ENCODE assay signal across 1 cellular context in the genomic region with DNA sequence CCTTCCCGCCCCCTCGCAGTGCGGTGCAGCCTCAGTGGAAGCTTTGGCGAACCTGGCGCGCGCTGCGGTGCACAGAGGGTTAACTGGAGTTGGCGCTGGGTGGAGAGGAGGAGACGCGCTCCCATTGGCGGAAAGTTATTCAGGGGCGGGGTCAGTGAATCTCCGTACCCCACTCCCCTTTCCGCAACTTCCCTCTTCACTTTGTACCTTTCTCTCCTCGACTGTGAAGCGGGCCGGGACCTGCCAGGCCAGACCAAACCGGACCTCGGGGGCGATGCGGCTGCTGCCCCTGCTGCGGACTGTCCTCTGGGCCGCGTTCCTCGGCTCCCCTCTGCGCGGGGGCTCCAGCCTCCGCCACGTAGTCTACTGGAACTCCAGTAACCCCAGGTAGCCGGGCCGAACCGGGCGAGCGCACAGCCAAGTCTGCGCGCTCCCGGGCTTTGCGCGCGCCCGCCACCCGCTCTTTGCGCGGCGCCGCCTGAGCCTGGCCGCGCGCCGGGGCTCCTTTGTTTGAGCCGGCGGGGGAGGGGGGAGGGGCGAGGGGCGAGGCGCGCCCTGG.
TF ChIP-seq lines count a peak whose summit lies in the region.

A gene with protein sequence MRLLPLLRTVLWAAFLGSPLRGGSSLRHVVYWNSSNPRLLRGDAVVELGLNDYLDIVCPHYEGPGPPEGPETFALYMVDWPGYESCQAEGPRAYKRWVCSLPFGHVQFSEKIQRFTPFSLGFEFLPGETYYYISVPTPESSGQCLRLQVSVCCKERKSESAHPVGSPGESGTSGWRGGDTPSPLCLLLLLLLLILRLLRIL (plus strand): TSS at position 191 of the 559 bp plus-strand sequence. CDS start 84 bp downstream, at position 275.

TF ChIP-seq in K562, 482 proteins besides CTCF, POLR2A, EP300 and RAD21 (continued from another document and continues in another):
- TF ChIP-seq, protein P1, sequence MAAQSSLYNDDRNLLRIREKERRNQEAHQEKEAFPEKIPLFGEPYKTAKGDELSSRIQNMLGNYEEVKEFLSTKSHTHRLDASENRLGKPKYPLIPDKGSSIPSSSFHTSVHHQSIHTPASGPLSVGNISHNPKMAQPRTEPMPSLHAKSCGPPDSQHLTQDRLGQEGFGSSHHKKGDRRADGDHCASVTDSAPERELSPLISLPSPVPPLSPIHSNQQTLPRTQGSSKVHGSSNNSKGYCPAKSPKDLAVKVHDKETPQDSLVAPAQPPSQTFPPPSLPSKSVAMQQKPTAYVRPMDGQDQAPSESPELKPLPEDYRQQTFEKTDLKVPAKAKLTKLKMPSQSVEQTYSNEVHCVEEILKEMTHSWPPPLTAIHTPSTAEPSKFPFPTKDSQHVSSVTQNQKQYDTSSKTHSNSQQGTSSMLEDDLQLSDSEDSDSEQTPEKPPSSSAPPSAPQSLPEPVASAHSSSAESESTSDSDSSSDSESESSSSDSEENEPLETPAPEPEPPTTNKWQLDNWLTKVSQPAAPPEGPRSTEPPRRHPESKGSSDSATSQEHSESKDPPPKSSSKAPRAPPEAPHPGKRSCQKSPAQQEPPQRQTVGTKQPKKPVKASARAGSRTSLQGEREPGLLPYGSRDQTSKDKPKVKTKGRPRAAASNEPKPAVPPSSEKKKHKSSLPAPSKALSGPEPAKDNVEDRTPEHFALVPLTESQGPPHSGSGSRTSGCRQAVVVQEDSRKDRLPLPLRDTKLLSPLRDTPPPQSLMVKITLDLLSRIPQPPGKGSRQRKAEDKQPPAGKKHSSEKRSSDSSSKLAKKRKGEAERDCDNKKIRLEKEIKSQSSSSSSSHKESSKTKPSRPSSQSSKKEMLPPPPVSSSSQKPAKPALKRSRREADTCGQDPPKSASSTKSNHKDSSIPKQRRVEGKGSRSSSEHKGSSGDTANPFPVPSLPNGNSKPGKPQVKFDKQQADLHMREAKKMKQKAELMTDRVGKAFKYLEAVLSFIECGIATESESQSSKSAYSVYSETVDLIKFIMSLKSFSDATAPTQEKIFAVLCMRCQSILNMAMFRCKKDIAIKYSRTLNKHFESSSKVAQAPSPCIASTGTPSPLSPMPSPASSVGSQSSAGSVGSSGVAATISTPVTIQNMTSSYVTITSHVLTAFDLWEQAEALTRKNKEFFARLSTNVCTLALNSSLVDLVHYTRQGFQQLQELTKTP (IDR thresholded peaks at IDR 0.05; ENCODE audit: low read depth in 1 of 2, partially characterized antibody in 2 of 2): no peak
- TF ChIP-seq GABPA (tag; conservative IDR thresholded peaks at IDR 0.05; ENCODE audit: low read depth) (peak; percentile 38; the same call in 1 of the 2 replicates), CREB1 (IDR thresholded peaks at IDR 0.05) (0 out of 2 replicates have a peak, but pooled peaks have one; percentile 20), CREB1 (CRISPR knock-in tag; IDR thresholded peaks at IDR 0.05) (no peak; the same call in 1 of the 2 replicates), IRF2 (CRISPR knock-in tag; IDR thresholded peaks at IDR 0.05) (no peak), ZNF644 (tag; IDR thresholded peaks at IDR 0.05; ENCODE audit: low read depth) (peak; percentile 87; the same call in 1 of the 2 replicates), SRF (CRISPR knock-in tag; IDR thresholded peaks at IDR 0.05) (0 out of 4 replicates have a peak, but pooled peaks of 1 of the 2 experiments have one; percentile 15), BRCA1 (IDR thresholded peaks at IDR 0.05) (no peak), BRCA1 (CRISPR knock-in tag; IDR thresholded peaks at IDR 0.05) (no peak), RB1 (IDR thresholded peaks at IDR 0.05; ENCODE audit: low read depth) (peak; percentile 35; the same call in 1 of the 2 replicates), PHF21A (IDR thresholded peaks at IDR 0.05; ENCODE audit: borderline replicate concordance, low read depth) (no peak), TAF7 (tag; IDR thresholded peaks at IDR 0.05) (0 out of 2 replicates have a peak, but pooled peaks have one; percentile 48), KLF1 (tag; IDR thresholded peaks at IDR 0.05) (peak; percentile 49; the same call in 1 of the 2 replicates), CBFA2T2 (conservative IDR thresholded peaks at IDR 0.05) (no peak), ZNF584 (CRISPR knock-in tag; IDR thresholded peaks at IDR 0.05; ENCODE audit: low read depth) (peak; percentile 79), SUPT5H (IDR thresholded peaks at IDR 0.05) (peak; percentile 60), RBBP5 (IDR thresholded peaks at IDR 0.05; ENCODE audit: borderline replicate concordance, insufficient read depth, low read length, poor library complexity, severe bottlenecking) (peak; percentile 73), ATF7 (IDR thresholded peaks at IDR 0.05) (peak; percentile 63), POLR2G (IDR thresholded peaks at IDR 0.05; ENCODE audit: low read depth, low read length) (peak; percentile 84), GABPB1 (CRISPR knock-in tag; IDR thresholded peaks at IDR 0.05) (0 out of 2 replicates have a peak, but pooled peaks have one; percentile 5), FOXJ2 (tag; IDR thresholded peaks at IDR 0.05) (peak; percentile 71), POLR2B (IDR thresholded peaks at IDR 0.05; ENCODE audit: low read depth, partially characterized antibody) (peak; percentile 62), DMBX1 (CRISPR knock-in tag; IDR thresholded peaks at IDR 0.05; ENCODE audit: borderline replicate concordance) (peak; percentile 28; the same call in 1 of the 2 replicates), BCL6 (CRISPR knock-in tag; IDR thresholded peaks at IDR 0.05) (no peak), TBL1XR1 (IDR thresholded peaks at IDR 0.05; ENCODE audit: low read length in 2 of 2) (no peak), FOXM1 (IDR thresholded peaks at IDR 0.05; ENCODE audit: low read depth) (peak; percentile 58; the same call in 1 of the 2 replicates), FOXM1 (CRISPR knock-in tag; IDR thresholded peaks at IDR 0.05; ENCODE audit: low read depth) (no peak), SMAD1 (IDR thresholded peaks at IDR 0.05; ENCODE audit: low read depth, low read length, partially characterized antibody) (no peak), MAZ (CRISPR knock-in tag; conservative IDR thresholded peaks at IDR 0.05 in 1 of 2, IDR thresholded peaks at IDR 0.05 in 1 of 2) (peak in 1 of 2 experiments; percentile 70; a peak in 1 of 4 replicates), ZNF668 (CRISPR knock-in tag; IDR thresholded peaks at IDR 0.05) (no peak), XRCC4 (IDR thresholded peaks at IDR 0.05; ENCODE audit: extremely low read depth, insufficient read depth, insufficient read length) (no peak), RBFOX2 (IDR thresholded peaks at IDR 0.05; ENCODE audit: low read depth, low read length) (peak; percentile 84), NONO (IDR thresholded peaks at IDR 0.05; ENCODE audit: low read depth in 2 of 2, low read length in 1 of 2) (0 out of 4 replicates have a peak, but pooled peaks of 1 of the 2 experiments have one; percentile 47), NRF1 (conservative IDR thresholded peaks at IDR 0.05 in 1 of 2, IDR thresholded peaks at IDR 0.05 in 1 of 2) (peak; percentile 71 to 74), HMGN3 (IDR thresholded peaks at IDR 0.05; ENCODE audit: borderline replicate concordance, extremely low read depth, insufficient read length, low read depth, low read length) (peak; percentile 67), ZNF232 (CRISPR knock-in tag; IDR thresholded peaks at IDR 0.05) (no peak), MXI1 (IDR thresholded peaks at IDR 0.05; ENCODE audit: low read depth, low read length) (no peak), MEIS2 (IDR thresholded peaks at IDR 0.05; ENCODE audit: partially characterized antibody) (no peak), HDAC6 (IDR thresholded peaks at IDR 0.05; ENCODE audit: low read depth, low read length) (no peak), MTA3 (IDR thresholded peaks at IDR 0.05; ENCODE audit: borderline replicate concordance) (peak; percentile 69; the same call in 1 of the 2 replicates), U2AF2 (optimal IDR thresholded peaks at IDR 0.05; ENCODE audit: low read depth, low read length) (no peak), CTBP1 (IDR thresholded peaks at IDR 0.05; ENCODE audit: borderline replicate concordance) (peak; percentile 80), CCNT2 (IDR thresholded peaks at IDR 0.05; ENCODE audit: borderline replicate concordance, extremely low read depth, insufficient read length, low read depth, low read length) (peak; percentile 78), ZFX (CRISPR knock-in tag; IDR thresholded peaks at IDR 0.05) (peak; percentile 59), ZNF583 (CRISPR knock-in tag; IDR thresholded peaks at IDR 0.05) (no peak)
- TF ChIP-seq, protein P2, sequence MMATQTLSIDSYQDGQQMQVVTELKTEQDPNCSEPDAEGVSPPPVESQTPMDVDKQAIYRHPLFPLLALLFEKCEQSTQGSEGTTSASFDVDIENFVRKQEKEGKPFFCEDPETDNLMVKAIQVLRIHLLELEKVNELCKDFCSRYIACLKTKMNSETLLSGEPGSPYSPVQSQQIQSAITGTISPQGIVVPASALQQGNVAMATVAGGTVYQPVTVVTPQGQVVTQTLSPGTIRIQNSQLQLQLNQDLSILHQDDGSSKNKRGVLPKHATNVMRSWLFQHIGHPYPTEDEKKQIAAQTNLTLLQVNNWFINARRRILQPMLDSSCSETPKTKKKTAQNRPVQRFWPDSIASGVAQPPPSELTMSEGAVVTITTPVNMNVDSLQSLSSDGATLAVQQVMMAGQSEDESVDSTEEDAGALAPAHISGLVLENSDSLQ (IDR thresholded peaks at IDR 0.05): no peak
- TF ChIP-seq, protein P3, sequence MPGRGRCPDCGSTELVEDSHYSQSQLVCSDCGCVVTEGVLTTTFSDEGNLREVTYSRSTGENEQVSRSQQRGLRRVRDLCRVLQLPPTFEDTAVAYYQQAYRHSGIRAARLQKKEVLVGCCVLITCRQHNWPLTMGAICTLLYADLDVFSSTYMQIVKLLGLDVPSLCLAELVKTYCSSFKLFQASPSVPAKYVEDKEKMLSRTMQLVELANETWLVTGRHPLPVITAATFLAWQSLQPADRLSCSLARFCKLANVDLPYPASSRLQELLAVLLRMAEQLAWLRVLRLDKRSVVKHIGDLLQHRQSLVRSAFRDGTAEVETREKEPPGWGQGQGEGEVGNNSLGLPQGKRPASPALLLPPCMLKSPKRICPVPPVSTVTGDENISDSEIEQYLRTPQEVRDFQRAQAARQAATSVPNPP (IDR thresholded peaks at IDR 0.05; ENCODE audit: borderline replicate concordance, insufficient read depth, insufficient read length): no peak
- TF ChIP-seq, protein P4, sequence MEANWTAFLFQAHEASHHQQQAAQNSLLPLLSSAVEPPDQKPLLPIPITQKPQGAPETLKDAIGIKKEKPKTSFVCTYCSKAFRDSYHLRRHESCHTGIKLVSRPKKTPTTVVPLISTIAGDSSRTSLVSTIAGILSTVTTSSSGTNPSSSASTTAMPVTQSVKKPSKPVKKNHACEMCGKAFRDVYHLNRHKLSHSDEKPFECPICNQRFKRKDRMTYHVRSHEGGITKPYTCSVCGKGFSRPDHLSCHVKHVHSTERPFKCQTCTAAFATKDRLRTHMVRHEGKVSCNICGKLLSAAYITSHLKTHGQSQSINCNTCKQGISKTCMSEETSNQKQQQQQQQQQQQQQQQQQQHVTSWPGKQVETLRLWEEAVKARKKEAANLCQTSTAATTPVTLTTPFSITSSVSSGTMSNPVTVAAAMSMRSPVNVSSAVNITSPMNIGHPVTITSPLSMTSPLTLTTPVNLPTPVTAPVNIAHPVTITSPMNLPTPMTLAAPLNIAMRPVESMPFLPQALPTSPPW (CRISPR knock-in tag; IDR thresholded peaks at IDR 0.05): peak; percentile 90; the same call in 1 of the 2 replicates
- TF ChIP-seq, protein P5, sequence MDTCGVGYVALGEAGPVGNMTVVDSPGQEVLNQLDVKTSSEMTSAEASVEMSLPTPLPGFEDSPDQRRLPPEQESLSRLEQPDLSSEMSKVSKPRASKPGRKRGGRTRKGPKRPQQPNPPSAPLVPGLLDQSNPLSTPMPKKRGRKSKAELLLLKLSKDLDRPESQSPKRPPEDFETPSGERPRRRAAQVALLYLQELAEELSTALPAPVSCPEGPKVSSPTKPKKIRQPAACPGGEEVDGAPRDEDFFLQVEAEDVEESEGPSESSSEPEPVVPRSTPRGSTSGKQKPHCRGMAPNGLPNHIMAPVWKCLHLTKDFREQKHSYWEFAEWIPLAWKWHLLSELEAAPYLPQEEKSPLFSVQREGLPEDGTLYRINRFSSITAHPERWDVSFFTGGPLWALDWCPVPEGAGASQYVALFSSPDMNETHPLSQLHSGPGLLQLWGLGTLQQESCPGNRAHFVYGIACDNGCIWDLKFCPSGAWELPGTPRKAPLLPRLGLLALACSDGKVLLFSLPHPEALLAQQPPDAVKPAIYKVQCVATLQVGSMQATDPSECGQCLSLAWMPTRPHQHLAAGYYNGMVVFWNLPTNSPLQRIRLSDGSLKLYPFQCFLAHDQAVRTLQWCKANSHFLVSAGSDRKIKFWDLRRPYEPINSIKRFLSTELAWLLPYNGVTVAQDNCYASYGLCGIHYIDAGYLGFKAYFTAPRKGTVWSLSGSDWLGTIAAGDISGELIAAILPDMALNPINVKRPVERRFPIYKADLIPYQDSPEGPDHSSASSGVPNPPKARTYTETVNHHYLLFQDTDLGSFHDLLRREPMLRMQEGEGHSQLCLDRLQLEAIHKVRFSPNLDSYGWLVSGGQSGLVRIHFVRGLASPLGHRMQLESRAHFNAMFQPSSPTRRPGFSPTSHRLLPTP (IDR thresholded peaks at IDR 0.05; ENCODE audit: borderline replicate concordance, extremely low read depth, insufficient read length): no peak
- TF ChIP-seq, protein P6, sequence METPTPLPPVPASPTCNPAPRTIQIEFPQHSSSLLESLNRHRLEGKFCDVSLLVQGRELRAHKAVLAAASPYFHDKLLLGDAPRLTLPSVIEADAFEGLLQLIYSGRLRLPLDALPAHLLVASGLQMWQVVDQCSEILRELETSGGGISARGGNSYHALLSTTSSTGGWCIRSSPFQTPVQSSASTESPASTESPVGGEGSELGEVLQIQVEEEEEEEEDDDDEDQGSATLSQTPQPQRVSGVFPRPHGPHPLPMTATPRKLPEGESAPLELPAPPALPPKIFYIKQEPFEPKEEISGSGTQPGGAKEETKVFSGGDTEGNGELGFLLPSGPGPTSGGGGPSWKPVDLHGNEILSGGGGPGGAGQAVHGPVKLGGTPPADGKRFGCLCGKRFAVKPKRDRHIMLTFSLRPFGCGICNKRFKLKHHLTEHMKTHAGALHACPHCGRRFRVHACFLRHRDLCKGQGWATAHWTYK (CRISPR knock-in tag; IDR thresholded peaks at IDR 0.05): no peak
- TF ChIP-seq, protein P7, sequence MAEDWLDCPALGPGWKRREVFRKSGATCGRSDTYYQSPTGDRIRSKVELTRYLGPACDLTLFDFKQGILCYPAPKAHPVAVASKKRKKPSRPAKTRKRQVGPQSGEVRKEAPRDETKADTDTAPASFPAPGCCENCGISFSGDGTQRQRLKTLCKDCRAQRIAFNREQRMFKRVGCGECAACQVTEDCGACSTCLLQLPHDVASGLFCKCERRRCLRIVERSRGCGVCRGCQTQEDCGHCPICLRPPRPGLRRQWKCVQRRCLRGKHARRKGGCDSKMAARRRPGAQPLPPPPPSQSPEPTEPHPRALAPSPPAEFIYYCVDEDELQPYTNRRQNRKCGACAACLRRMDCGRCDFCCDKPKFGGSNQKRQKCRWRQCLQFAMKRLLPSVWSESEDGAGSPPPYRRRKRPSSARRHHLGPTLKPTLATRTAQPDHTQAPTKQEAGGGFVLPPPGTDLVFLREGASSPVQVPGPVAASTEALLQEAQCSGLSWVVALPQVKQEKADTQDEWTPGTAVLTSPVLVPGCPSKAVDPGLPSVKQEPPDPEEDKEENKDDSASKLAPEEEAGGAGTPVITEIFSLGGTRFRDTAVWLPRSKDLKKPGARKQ (CRISPR knock-in tag; IDR thresholded peaks at IDR 0.05): no peak
- TF ChIP-seq, protein P8, sequence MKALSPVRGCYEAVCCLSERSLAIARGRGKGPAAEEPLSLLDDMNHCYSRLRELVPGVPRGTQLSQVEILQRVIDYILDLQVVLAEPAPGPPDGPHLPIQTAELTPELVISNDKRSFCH (CRISPR knock-in tag; IDR thresholded peaks at IDR 0.05): no peak
- TF ChIP-seq, protein P8 (tag; IDR thresholded peaks at IDR 0.05): peak; percentile 54; the same call in 1 of the 2 replicates
